1 cellular context compared by ENCODE assay signal in the genomic region with DNA sequence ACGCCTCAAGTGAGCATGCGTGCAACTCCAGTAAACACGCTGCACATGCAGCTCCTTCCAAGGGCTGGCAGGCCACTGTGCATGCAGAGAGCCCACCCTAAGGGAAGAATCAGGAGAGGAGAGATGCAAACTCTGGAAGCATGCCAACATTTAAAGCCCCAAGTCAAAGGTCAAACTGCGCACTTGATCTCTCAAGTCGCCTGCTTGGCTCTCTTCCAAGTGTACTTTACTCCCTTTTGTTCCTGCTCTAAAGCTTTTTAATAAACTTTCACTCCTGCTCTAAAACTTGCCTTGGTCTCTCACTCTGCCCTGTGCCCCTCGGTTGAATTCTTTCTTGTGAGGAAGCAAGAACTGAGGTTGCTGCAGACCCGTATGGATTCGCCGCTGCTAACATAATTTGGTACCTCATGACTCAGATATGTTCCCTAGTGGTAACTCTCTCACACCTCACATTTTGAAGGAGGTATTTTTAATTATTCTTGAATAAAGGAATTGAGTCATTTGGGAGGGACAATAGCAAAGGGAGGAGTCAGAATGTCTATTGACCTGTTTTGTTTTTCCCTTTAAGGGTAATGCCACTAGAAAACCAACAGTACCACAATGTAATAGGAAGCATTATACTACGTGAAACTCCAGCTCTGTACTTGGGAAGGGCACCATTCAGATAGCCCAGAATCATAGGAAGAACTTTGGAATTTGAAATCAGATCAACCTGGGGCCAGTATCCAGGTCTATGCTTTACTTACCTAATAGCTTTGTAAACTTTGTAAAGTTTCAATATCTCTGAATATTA.
TF ChIP-seq lines count a peak whose summit lies in the region.

No MANE protein-coding gene starts in this region.

TF ChIP-seq in A549, 52 proteins besides CTCF, POLR2A, EP300 and RAD21 (continued from another document):
- TF ChIP-seq, protein P1, sequence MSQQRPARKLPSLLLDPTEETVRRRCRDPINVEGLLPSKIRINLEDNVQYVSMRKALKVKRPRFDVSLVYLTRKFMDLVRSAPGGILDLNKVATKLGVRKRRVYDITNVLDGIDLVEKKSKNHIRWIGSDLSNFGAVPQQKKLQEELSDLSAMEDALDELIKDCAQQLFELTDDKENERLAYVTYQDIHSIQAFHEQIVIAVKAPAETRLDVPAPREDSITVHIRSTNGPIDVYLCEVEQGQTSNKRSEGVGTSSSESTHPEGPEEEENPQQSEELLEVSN (IDR thresholded peaks at IDR 0.05; ENCODE audit: borderline replicate concordance, low read depth) = no peak
- TF ChIP-seq EHF (CRISPR knock-in tag; IDR thresholded peaks at IDR 0.05) (no peak), SREBF2 (IDR thresholded peaks at IDR 0.05) (no peak), FOSB (CRISPR knock-in tag; IDR thresholded peaks at IDR 0.05) (no peak), KDM5A (IDR thresholded peaks at IDR 0.05) (no peak), HEYL (CRISPR knock-in tag; IDR thresholded peaks at IDR 0.05) (no peak)
- TF ChIP-seq, protein P2, sequence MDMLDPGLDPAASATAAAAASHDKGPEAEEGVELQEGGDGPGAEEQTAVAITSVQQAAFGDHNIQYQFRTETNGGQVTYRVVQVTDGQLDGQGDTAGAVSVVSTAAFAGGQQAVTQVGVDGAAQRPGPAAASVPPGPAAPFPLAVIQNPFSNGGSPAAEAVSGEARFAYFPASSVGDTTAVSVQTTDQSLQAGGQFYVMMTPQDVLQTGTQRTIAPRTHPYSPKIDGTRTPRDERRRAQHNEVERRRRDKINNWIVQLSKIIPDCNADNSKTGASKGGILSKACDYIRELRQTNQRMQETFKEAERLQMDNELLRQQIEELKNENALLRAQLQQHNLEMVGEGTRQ (IDR thresholded peaks at IDR 0.05) = no peak
TF ChIP-seq in A549: peak in this region for 0.
